In the genomic region with DNA sequence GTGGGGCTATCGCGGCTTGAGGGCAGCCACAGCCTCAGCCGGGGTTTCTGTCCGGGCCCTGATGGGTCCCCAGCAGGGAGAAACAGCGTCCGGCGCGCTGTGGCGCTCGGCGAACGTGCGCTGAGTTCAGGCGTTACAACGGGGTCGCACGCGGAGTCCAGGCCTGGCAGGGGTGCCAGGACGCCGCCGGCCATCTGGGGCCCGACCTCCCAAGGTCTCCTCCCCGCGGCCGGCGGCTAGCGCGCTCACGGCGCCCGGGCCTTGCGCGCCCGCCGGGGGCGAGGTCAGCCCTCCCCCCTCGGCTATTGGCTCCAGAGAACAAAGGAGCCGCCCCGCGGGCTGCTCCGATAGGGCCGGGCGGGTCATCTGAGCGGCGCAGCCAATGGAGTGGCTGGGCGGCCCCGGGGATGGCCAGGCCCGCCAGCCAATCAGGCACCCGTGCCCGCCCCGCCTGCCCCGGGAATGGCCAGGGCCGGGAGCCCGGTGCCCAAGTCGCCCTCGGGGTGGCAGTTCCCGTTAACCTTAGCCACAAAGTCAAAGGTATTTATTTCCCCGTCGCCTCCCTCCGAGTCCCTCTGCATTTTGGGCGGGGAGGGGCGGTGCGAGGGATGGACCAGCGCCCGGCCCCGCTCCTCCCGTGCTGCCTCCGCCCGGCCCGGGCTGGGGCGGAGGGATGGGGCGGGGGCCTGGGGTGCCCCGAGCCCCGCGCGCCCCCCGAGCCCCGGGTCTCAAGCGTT, we compare ENCODE assay signal across 8 cellular contexts. TPM values are rescaled to one million over a fixed set of nuclear protein-coding genes. Genes with fewer than 3 reads are reported as not detected.
DNase-seq lines count a peak whose midpoint lies in the region; ATAC-seq and TF ChIP-seq lines count a peak whose summit lies in the region.

A gene (plus strand): TSS at position 478 of the 737 bp plus-strand sequence. CDS start 9,141 bp downstream, outside the sequence.

- H3K27ac ChIP-seq in upper lobe of left lung: peak within 1 kb of the TSS; percentile 86 to 97 (median 92)

- intact Hi-C loops in left cardiac atrium (cut with DNase I) (no loop called here), posterior vena cava (cut with DNase I) (no loop called here)

- ATAC-seq in HG02870 (IDR thresholded peaks at IDR 0.05; ENCODE audit: unreplicated experiment): peak; percentile 68
- peak; percentile 96 to 99 (median 98) for ATAC-seq in T-cell (replicated peaks in 1 of 4)
- peak; percentile 98 for ATAC-seq in left cardiac atrium
- peak; percentile 98 to 99 for ATAC-seq in upper lobe of left lung (ENCODE audit: low FRiP score in 2 of 2)

- H3K9me3 Mint-ChIP-seq in T-cell: no peaks in the 10 kb centered on the region

- DNase-seq in NCI-H146 treated with DMSO at 0.1 percent for 48 hours (lab: John Stamatoyannopoulos, UW; ENCODE audit: unreplicated experiment) (peak; percentile 90), T-cell (peak; percentile 81 to 95 (median 90)), amniotic stem cell (lab: John Stamatoyannopoulos, UW) (peak; percentile 89), left cardiac atrium (peak; percentile 97), posterior vena cava (ENCODE audit: low spot score) (peak; percentile 99), upper lobe of left lung (peak; percentile 98 to 99)

- peak in 3 of 6 experiments; percentile 20 to 32 (median 22) for TF ChIP-seq CTCF in upper lobe of left lung (IDR thresholded peaks at IDR 0.05)

- peaks cover 50 to 59% (median 59%) of the 10 kb centered on the region in 3 donors for H3K4me1 Mint-ChIP-seq in T-cell

- H3K27me3 ChIP-seq in upper lobe of left lung: no peaks in the 10 kb centered on the region

- H3K27ac Mint-ChIP-seq in T-cell: peak within 1 kb of the TSS; percentile 83 to 86

- H3K4me1 ChIP-seq in upper lobe of left lung: peaks cover 16 to 34% (median 24%) of the 10 kb centered on the region in 4 donors

- TF ChIP-seq POLR2A in GM15510 (IDR thresholded peaks at IDR 0.05; ENCODE audit: borderline replicate concordance, extremely low read depth, insufficient read length) (peak; percentile 96), upper lobe of left lung (IDR thresholded peaks at IDR 0.05) (peak in 3 of 4 donors; percentile 76 to 95 (median 80))

- H3K36me3 Mint-ChIP-seq in T-cell: no peaks in the 10 kb centered on the region

- no peaks in the 10 kb centered on the region for H3K27me3 Mint-ChIP-seq in T-cell

- peaks cover 0 to 6% (median 2%) of the 10 kb centered on the region in 4 donors for H3K36me3 ChIP-seq in upper lobe of left lung

- POLR2A ChIA-PET in T-cell (lab: Charles Lee): interaction anchor here in 1 of 2 donors (0.9 kb wide), 1 partner anchor 12 kb away, joined by 4 read pairs; no protein-coding TSS in a partner anchor

- 0% methylated on average over 8 to 15 of the region's 79 CpGs for WGBS in upper lobe of left lung, 2 donors

- peak within 1 kb of the TSS; percentile 80 to 89 (median 84) for H3K4me3 Mint-ChIP-seq in T-cell

- H3K4me3 ChIP-seq in upper lobe of left lung: peak within 1 kb of the TSS; percentile 89 to 98 (median 93)

- CTCF ChIA-PET in T-cell (lab: Charles Lee): no interaction called here

- no peak for TF ChIP-seq EP300 in upper lobe of left lung (IDR thresholded peaks at IDR 0.05)

- no peaks in the 10 kb centered on the region for H3K9me3 ChIP-seq in upper lobe of left lung

RNA-seq across cellular contexts. Expression of the gene that starts here (rescaled TPM):
- 1 to 10 TPM; 1.9 to 8.6 (median 6.3) TPM for total RNA-seq in T-cell
- total RNA-seq in left cardiac atrium: 1 to 10 TPM; 3.8 to 4.2 TPM
- 1 to 10 TPM; 4.6 to 5.0 TPM for total RNA-seq in posterior vena cava
- 1 to 10 TPM; 3.0 to 6.5 (median 5.5) TPM for total RNA-seq in upper lobe of left lung

Comparison
In these comparisons a context has a peak if more than half of its experiments do, and no peak if none do; other contexts are left out.
1. Peak in every context shown above with its lines: DNase-seq, ATAC-seq, H3K4me3 ChIP-seq and H3K27ac ChIP-seq.